Comparison of ENCODE assay signal across 16 cellular contexts in the genomic region with DNA sequence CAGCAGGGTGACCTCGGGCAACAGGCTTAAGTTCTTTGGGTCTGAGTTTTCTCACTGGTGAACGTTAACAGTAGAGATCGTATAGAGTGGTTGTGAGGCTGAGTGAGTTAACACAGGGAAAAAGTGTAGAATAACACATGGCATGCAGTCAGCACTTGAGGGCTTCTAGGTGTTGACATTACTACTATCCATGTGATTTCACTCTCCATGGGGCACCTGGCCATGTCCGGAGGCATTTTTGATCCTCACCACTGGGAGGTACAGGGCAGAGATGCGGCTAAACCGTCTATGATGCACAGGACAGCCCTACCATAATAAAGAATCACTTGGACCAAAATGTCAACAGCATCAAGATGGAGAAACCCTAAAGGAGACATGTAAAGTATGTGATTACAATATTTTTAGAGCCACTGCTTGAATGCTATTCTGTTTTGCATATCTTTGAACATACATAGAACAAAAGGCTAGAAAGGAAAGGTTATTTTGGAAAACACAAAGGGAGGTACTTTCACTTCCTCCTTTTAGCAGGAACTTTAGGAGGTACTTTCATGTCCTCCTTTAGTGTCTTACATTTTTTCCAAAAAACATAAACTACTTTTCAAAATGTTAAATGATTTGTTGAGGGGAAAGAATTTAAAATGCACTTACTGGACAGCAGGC. TPM values are rescaled to one million over a fixed set of nuclear protein-coding genes. Genes with fewer than 3 reads are reported as not detected.
DNase-seq lines count a peak whose midpoint lies in the region; ATAC-seq and TF ChIP-seq lines count a peak whose summit lies in the region.
"Had no signal": no experiment of that assay in that cellular context is flagged by ENCODE, and none has a peak within 500 bp of the region (broad histone marks: within the 10 kb centered on the region; RNA-seq: fewer than 3 reads in every experiment).

No MANE protein-coding gene starts in this region.

- no peak for TF ChIP-seq POLR2A in testis (IDR thresholded peaks at IDR 0.05)

- WGBS in testis, 2 donors: 89% methylated on average over 6 of the region's 6 CpGs

- H3K27me3 Mint-ChIP-seq in CD14-positive monocyte (ENCODE audit: low read depth in 3 of 3): peaks cover 0 to 3% (median 0%) of the 10 kb centered on the region in 3 donors
- H3K27me3 Mint-ChIP-seq in endothelial cell (ENCODE audit: unreplicated experiment): peaks cover 17% of the 10 kb centered on the region
- no peaks in the 10 kb centered on the region for H3K27me3 Mint-ChIP-seq in activated CD8-positive, alpha-beta T cell treated with anti-CD3 and anti-CD28 coated beads, Interleukin-2, amount 10 ng/mL, durations not matched to agents 7 days and 5 days (ENCODE audit: low read depth)
- H3K27me3 Mint-ChIP-seq: activated naive CD8-positive, alpha-beta T cell; naive thymus-derived CD4-positive, alpha-beta T cell had no signal

- H3K9me3 Mint-ChIP-seq in CD14-positive monocyte: no peaks in the 10 kb centered on the region
- no peaks in the 10 kb centered on the region for H3K9me3 Mint-ChIP-seq in endothelial cell (ENCODE audit: unreplicated experiment)
- H3K9me3 Mint-ChIP-seq in activated CD8-positive, alpha-beta T cell treated with anti-CD3 and anti-CD28 coated beads, Interleukin-2, amount 10 ng/mL, durations not matched to agents 7 days and 5 days (ENCODE audit: insufficient read depth): no peaks in the 10 kb centered on the region
- H3K9me3 Mint-ChIP-seq: naive thymus-derived CD4-positive, alpha-beta T cell had no signal

- H3K4me3 Mint-ChIP-seq in CD14-positive monocyte: peak overlapping the region in 1 of 2 donors; percentile 78
- peak overlapping the region; percentile 39 for H3K4me3 Mint-ChIP-seq in endothelial cell (ENCODE audit: unreplicated experiment)
- no peak overlapping the region for H3K4me3 Mint-ChIP-seq in activated CD8-positive, alpha-beta T cell treated with anti-CD3 and anti-CD28 coated beads, Interleukin-2, amount 10 ng/mL, durations not matched to agents 7 days and 5 days
- H3K4me3 Mint-ChIP-seq: activated naive CD8-positive, alpha-beta T cell; naive thymus-derived CD4-positive, alpha-beta T cell had no signal

- TF ChIP-seq CTCF in CD14-positive monocyte (IDR thresholded peaks at IDR 0.05) (no peak), endothelial cell (IDR thresholded peaks at IDR 0.05; ENCODE audit: unreplicated experiment) (no peak), testis (IDR thresholded peaks at IDR 0.05) (no peak)

- H3K9me3 ChIP-seq in testis: no peaks in the 10 kb centered on the region
- H3K9me3 ChIP-seq: right lobe of liver, SK-N-SH, upper lobe of left lung had no signal

- H3K4me1 ChIP-seq in testis: peaks cover 21% of the 10 kb centered on the region

- H3K4me1 Mint-ChIP-seq in CD14-positive monocyte (peaks cover 97% of the 10 kb centered on the region), endothelial cell (ENCODE audit: unreplicated experiment) (peaks cover 27% of the 10 kb centered on the region)
- H3K4me1 Mint-ChIP-seq in activated CD8-positive, alpha-beta T cell treated with anti-CD3 and anti-CD28 coated beads, Interleukin-2, amount 10 ng/mL, durations not matched to agents 7 days and 5 days (ENCODE audit: low read depth): peaks cover 11% of the 10 kb centered on the region

- peak; percentile 1 for DNase-seq in CD14-positive monocyte (ENCODE audit: low spot score)
- peak; percentile 63 for DNase-seq in NCI-H2029 (lab: John Stamatoyannopoulos, UW)
- no peak for DNase-seq in endothelial cell (ENCODE audit: low spot score)
- DNase-seq in testis: no peak
- DNase-seq in AG08396 (ENCODE audit: low spot score): no peak
- DNase-seq in activated CD8-positive, alpha-beta T cell treated with anti-CD3 and anti-CD28 coated beads, Interleukin-2, amount 10 ng/mL, durations not matched to agents 7 days and 5 days: no peak
- DNase-seq: activated CD4-positive, alpha-beta T cell treated with anti-CD3 and anti-CD28 coated beads, Interleukin-2, amount 50 U/mL, for 48 hours; KG1; naive thymus-derived CD4-positive, alpha-beta T cell; NCI-H526; SK-N-SH had no signal

- peak overlapping the region; percentile 68 to 93 (median 87) for H3K27ac Mint-ChIP-seq in CD14-positive monocyte
- H3K27ac Mint-ChIP-seq in endothelial cell (ENCODE audit: unreplicated experiment): no peak overlapping the region
- no peak overlapping the region for H3K27ac Mint-ChIP-seq in activated CD8-positive, alpha-beta T cell treated with anti-CD3 and anti-CD28 coated beads, Interleukin-2, amount 10 ng/mL, durations not matched to agents 7 days and 5 days
- H3K27ac Mint-ChIP-seq: activated naive CD8-positive, alpha-beta T cell had no signal

- CTCF ChIA-PET in activated CD8-positive, alpha-beta T cell treated with anti-CD3 and anti-CD28 coated beads, Interleukin-2, amount 10 ng/mL, durations not matched to agents 7 days and 5 days (lab: Charles Lee): no interaction called here

- H3K27me3 ChIP-seq in testis: no peaks in the 10 kb centered on the region
- H3K27me3 ChIP-seq: right lobe of liver, upper lobe of left lung had no signal

- intact Hi-C loops in CD14-positive monocyte (cut with micrococcal nuclease): loop anchor here (5.0 to 10.0 kb wide), 2 partner anchors 87 to 89 kb away; no protein-coding TSS in a partner anchor
- intact Hi-C loops in testis (cut with DNase I; ENCODE audit: low total_unique reads): no loop called here

- POLR2A ChIA-PET in activated CD8-positive, alpha-beta T cell treated with anti-CD3 and anti-CD28 coated beads, Interleukin-2, amount 10 ng/mL, durations not matched to agents 7 days and 5 days (lab: Charles Lee): no interaction called here

- no peak overlapping the region for H3K27ac ChIP-seq in testis

- no peaks in the 10 kb centered on the region for H3K36me3 ChIP-seq in testis (ENCODE audit: low read depth, missing control alignments)

- H3K36me3 Mint-ChIP-seq in CD14-positive monocyte: peaks cover 25 to 30% of the 10 kb centered on the region in 2 donors
- peaks cover 64% of the 10 kb centered on the region for H3K36me3 Mint-ChIP-seq in endothelial cell (ENCODE audit: low read depth, unreplicated experiment)
- peaks cover 69% of the 10 kb centered on the region for H3K36me3 Mint-ChIP-seq in activated CD8-positive, alpha-beta T cell treated with anti-CD3 and anti-CD28 coated beads, Interleukin-2, amount 10 ng/mL, durations not matched to agents 7 days and 5 days (ENCODE audit: low read depth)

- no peak overlapping the region for H3K4me3 ChIP-seq in testis
- H3K4me3 ChIP-seq: right lobe of liver, upper lobe of left lung had no signal

- ATAC-seq in GM19468 (IDR thresholded peaks at IDR 0.05; ENCODE audit: extremely low read depth, unreplicated experiment) (peak; percentile 34), GM18858 (IDR thresholded peaks at IDR 0.05; ENCODE audit: unreplicated experiment) (no peak)
- ATAC-seq in activated CD8-positive, alpha-beta T cell treated with anti-CD3 and anti-CD28 coated beads, Interleukin-2, amount 10 ng/mL, durations not matched to agents 7 days and 5 days: no peak
- ATAC-seq: naive thymus-derived CD4-positive, alpha-beta T cell; right lobe of liver had no signal

RNA-seq across cellular contexts. Expression of gene NOD1, which starts 44.3 kb away (rescaled TPM):
- polyA plus RNA-seq in CD14-positive monocyte (1 to 10 TPM; 2.8 to 4.6 TPM), testis (ENCODE audit: insufficient read depth, low read depth, low replicate concordance) (4.6 TPM)
- total RNA-seq in endothelial cell (ENCODE audit: unreplicated experiment) (32.7 TPM), testis (10 to 100 TPM; 11.9 to 12.9 TPM)
- 10 to 100 TPM; 22.3 to 25.2 TPM for total RNA-seq in activated CD8-positive, alpha-beta T cell treated with anti-CD3 and anti-CD28 coated beads, Interleukin-2, amount 10 ng/mL, durations not matched to agents 7 days and 5 days

Comparison
In these comparisons a context has a peak if more than half of its experiments do, and no peak if none do; other contexts are left out.
1. DNase-seq: peak in CD14-positive monocyte (single experiment) and NCI-H2029 (single experiment); none in endothelial cell (single experiment), testis (single experiment), AG08396 (single experiment) and activated CD8-positive, alpha-beta T cell treated with anti-CD3 and anti-CD28 coated beads, Interleukin-2, amount 10 ng/mL, durations not matched to agents 7 days and 5 days (single experiment).
2. H3K27ac Mint-ChIP-seq: peak in CD14-positive monocyte (7 of 7); none in endothelial cell (single experiment) and activated CD8-positive, alpha-beta T cell treated with anti-CD3 and anti-CD28 coated beads, Interleukin-2, amount 10 ng/mL, durations not matched to agents 7 days and 5 days (single experiment).